1 cellular context compared by ENCODE assay signal in genomic region chr3:161660706-161661105, GRCh38.
TF ChIP-seq lines count a peak whose summit lies in the region.

No MANE protein-coding gene starts in this region.

TF ChIP-seq in WTC11, 78 proteins besides CTCF, POLR2A, EP300 and RAD21 (continued from another document):
- TF ChIP-seq FOXP4 (CRISPR knock-in tag; IDR thresholded peaks at IDR 0.05) (no peak), ATF2 (CRISPR knock-in tag; IDR thresholded peaks at IDR 0.05; ENCODE audit: borderline replicate concordance, low read depth) (no peak), ZNF263 (CRISPR knock-in tag; IDR thresholded peaks at IDR 0.05; ENCODE audit: low read depth) (no peak), MYBL2 (CRISPR knock-in tag; IDR thresholded peaks at IDR 0.05) (no peak), TCF7 (CRISPR knock-in tag; IDR thresholded peaks at IDR 0.05; ENCODE audit: low read depth) (no peak), SMAD3 (CRISPR knock-in tag; IDR thresholded peaks at IDR 0.05; ENCODE audit: borderline replicate concordance) (no peak), GTF2I (CRISPR knock-in tag; conservative IDR thresholded peaks at IDR 0.05) (no peak), ZNF121 (CRISPR knock-in tag; IDR thresholded peaks at IDR 0.05) (no peak), ELF4 (CRISPR knock-in tag; IDR thresholded peaks at IDR 0.05; ENCODE audit: low read depth) (no peak), ZNF317 (CRISPR knock-in tag; IDR thresholded peaks at IDR 0.05; ENCODE audit: borderline replicate concordance, low read depth) (no peak)
- TF ChIP-seq, protein P1, sequence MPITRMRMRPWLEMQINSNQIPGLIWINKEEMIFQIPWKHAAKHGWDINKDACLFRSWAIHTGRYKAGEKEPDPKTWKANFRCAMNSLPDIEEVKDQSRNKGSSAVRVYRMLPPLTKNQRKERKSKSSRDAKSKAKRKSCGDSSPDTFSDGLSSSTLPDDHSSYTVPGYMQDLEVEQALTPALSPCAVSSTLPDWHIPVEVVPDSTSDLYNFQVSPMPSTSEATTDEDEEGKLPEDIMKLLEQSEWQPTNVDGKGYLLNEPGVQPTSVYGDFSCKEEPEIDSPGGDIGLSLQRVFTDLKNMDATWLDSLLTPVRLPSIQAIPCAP (CRISPR knock-in tag; IDR thresholded peaks at IDR 0.05): no peak
- TF ChIP-seq, protein P2, sequence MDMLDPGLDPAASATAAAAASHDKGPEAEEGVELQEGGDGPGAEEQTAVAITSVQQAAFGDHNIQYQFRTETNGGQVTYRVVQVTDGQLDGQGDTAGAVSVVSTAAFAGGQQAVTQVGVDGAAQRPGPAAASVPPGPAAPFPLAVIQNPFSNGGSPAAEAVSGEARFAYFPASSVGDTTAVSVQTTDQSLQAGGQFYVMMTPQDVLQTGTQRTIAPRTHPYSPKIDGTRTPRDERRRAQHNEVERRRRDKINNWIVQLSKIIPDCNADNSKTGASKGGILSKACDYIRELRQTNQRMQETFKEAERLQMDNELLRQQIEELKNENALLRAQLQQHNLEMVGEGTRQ (CRISPR knock-in tag; IDR thresholded peaks at IDR 0.05): no peak
- TF ChIP-seq, protein P3, sequence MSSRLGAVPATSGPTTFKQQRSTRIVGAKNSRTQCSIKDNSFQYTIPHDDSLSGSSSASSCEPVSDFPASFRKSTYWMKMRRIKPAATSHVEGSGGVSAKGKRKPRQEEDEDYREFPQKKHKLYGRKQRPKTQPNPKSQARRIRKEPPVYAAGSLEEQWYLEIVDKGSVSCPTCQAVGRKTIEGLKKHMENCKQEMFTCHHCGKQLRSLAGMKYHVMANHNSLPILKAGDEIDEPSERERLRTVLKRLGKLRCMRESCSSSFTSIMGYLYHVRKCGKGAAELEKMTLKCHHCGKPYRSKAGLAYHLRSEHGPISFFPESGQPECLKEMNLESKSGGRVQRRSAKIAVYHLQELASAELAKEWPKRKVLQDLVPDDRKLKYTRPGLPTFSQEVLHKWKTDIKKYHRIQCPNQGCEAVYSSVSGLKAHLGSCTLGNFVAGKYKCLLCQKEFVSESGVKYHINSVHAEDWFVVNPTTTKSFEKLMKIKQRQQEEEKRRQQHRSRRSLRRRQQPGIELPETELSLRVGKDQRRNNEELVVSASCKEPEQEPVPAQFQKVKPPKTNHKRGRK (CRISPR knock-in tag; IDR thresholded peaks at IDR 0.05; ENCODE audit: borderline replicate concordance): no peak
